In the genomic region with DNA sequence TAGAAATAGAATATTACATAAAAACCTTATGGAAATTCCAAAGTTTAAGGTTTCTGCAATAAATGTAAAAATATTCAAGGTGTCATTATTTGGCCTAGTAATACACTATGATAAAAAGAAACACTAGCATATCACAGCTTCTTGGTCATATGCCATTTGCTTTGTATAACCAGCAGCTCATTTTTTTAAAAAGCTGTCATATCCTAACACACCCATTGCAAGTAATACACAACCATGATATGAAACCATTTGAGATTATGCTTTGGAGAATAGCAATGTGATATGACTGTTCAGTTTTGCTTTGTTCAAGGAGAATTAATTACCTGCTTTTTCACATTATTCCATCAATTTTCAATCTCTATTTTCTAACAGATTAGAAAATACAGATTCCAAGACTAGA, we compare ENCODE assay signal across 21 cellular contexts.
A peak's percentile ranks its signal among the peaks of the same experiment; 100 is the strongest.
DNase-seq lines count a peak whose midpoint lies in the region; ATAC-seq and TF ChIP-seq lines count a peak whose summit lies in the region.
"Had no signal": no experiment of that assay in that cellular context is flagged by ENCODE, and none has a peak within 500 bp of the region (broad histone marks: within the 10 kb centered on the region; RNA-seq: fewer than 3 reads in every experiment).

No MANE protein-coding gene starts in this region.

- ATAC-seq in GM18868 (IDR thresholded peaks at IDR 0.05; ENCODE audit: unreplicated experiment) (peak; percentile 57), GM21723 (IDR thresholded peaks at IDR 0.05; ENCODE audit: unreplicated experiment) (peak; percentile 44), HG03354 (IDR thresholded peaks at IDR 0.05; ENCODE audit: poor library complexity, severe bottlenecking, unreplicated experiment) (peak; percentile 43), natural killer cell (peak; percentile 36 to 62 (median 57)), GM21423 (IDR thresholded peaks at IDR 0.05; ENCODE audit: unreplicated experiment) (no peak)
- ATAC-seq: mucosa of descending colon; stimulated activated memory B cell treated with anti-CD40 and anti-IgM and Interleukin-4, amounts not matched to agents 10 μg/mL and 1 μg/mL and 100 μg/mL, for 72 hours had no signal

- no peak overlapping the region for H3K9ac ChIP-seq in trophoblast cell (ENCODE audit: low read length)

- H3K36me3 ChIP-seq in trophoblast cell (ENCODE audit: control insufficient read depth in 1 of 2, insufficient read depth in 2 of 2, low read length in 2 of 2): no peaks in the 10 kb centered on the region
- H3K36me3 ChIP-seq: BE2C, thoracic aorta had no signal

- no peak overlapping the region for H3K4ac ChIP-seq in trophoblast cell (ENCODE audit: low read depth, low read length)

- H3K14ac ChIP-seq in trophoblast cell (ENCODE audit: low read length): no peak overlapping the region

- H3K4me3 Mint-ChIP-seq in natural killer cell: no peak overlapping the region
- H3K4me3 Mint-ChIP-seq: stimulated activated memory B cell treated with anti-CD40 and anti-IgM and Interleukin-4, amounts not matched to agents 10 μg/mL and 1 μg/mL and 100 μg/mL, for 72 hours had no signal

- H3K27ac Mint-ChIP-seq in natural killer cell: peak overlapping the region; percentile 89 to 96
- H3K27ac Mint-ChIP-seq: stimulated activated memory B cell treated with anti-CD40 and anti-IgM and Interleukin-4, amounts not matched to agents 10 μg/mL and 1 μg/mL and 100 μg/mL, for 72 hours had no signal

- H3K27ac ChIP-seq in trophoblast cell (ENCODE audit: low read depth, low read length): no peak overlapping the region
- H3K27ac ChIP-seq: RWPE1 had no signal

- H3K23ac ChIP-seq in trophoblast cell (ENCODE audit: low read length): no peak overlapping the region

- H2BK5ac ChIP-seq in trophoblast cell (ENCODE audit: low read depth, low read length, poor library complexity): no peak overlapping the region

- H3K4me2 ChIP-seq in trophoblast cell (ENCODE audit: low read length): no peak overlapping the region

- no peak overlapping the region for H4K8ac ChIP-seq in trophoblast cell (ENCODE audit: low read depth, low read length)

- no peak overlapping the region for H4K12ac ChIP-seq in trophoblast cell (ENCODE audit: low read depth, low read length)

- no peaks in the 10 kb centered on the region for H3K4me1 ChIP-seq in trophoblast cell (ENCODE audit: control insufficient read depth in 1 of 2, insufficient read depth in 2 of 2, low read length in 2 of 2)
- H3K4me1 ChIP-seq: BE2C had no signal

- H3K9me3 Mint-ChIP-seq in natural killer cell: no peaks in the 10 kb centered on the region
- H3K9me3 Mint-ChIP-seq: HFFc6; stimulated activated memory B cell treated with anti-CD40 and anti-IgM and Interleukin-4, amounts not matched to agents 10 μg/mL and 1 μg/mL and 100 μg/mL, for 72 hours had no signal

- H3K79me2 ChIP-seq in trophoblast cell (ENCODE audit: control insufficient read depth, insufficient read depth, low read length, poor library complexity): no peaks in the 10 kb centered on the region

- H2AK5ac ChIP-seq in trophoblast cell (ENCODE audit: low read length): no peak overlapping the region

- no peaks in the 10 kb centered on the region for H3K9me3 ChIP-seq in trophoblast cell (ENCODE audit: insufficient read depth, low read depth, low read length)
- H3K9me3 ChIP-seq: BE2C, left ventricle myocardium inferior, mucosa of descending colon, thoracic aorta had no signal

- no peak for DNase-seq in natural killer cell
- DNase-seq in trophoblast cell: no peak
- DNase-seq in NCI-H446 (lab: John Stamatoyannopoulos, UW): no peak
- DNase-seq: activated CD4-positive, alpha-beta T cell treated with anti-CD3 and anti-CD28 coated beads for 48 hours; activated naive CD4-positive, alpha-beta T cell; BE2C; effector CD4-positive, alpha-beta T cell; GDM1; head of caudate nucleus; HFFc6; left ventricle myocardium inferior; mucosa of descending colon; NCI-H187; NK-92 treated with Interleukin-12 subunit alpha and Interleukin-12 subunit beta, amount 100 ng/mL, for 24 hours had no signal

- intact Hi-C loops in natural killer cell (cut with micrococcal nuclease): loop anchor here (2.0 to 5.0 kb wide), 3 partner anchors 35 to 144 kb away; no protein-coding TSS in a partner anchor

- no peaks in the 10 kb centered on the region for H3K36me3 Mint-ChIP-seq in natural killer cell
- H3K36me3 Mint-ChIP-seq: stimulated activated memory B cell treated with anti-CD40 and anti-IgM and Interleukin-4, amounts not matched to agents 10 μg/mL and 1 μg/mL and 100 μg/mL, for 72 hours had no signal

- TF ChIP-seq CTCF in natural killer cell (IDR thresholded peaks at IDR 0.05): no peak

- H2BK120ac ChIP-seq in trophoblast cell (ENCODE audit: insufficient read depth, low read length, poor library complexity): no peak overlapping the region

- peaks cover 35 to 59% of the 10 kb centered on the region in 2 donors for H3K4me1 Mint-ChIP-seq in natural killer cell

- H2AFZ ChIP-seq in trophoblast cell (ENCODE audit: insufficient read depth, low read length, poor library complexity): no peak overlapping the region

- H3K4me3 ChIP-seq in trophoblast cell (ENCODE audit: low read depth, low read length): no peak overlapping the region
- H3K4me3 ChIP-seq: mucosa of descending colon had no signal

- no peaks in the 10 kb centered on the region for H3K27me3 ChIP-seq in trophoblast cell (ENCODE audit: insufficient read depth, low read length)
- H3K27me3 ChIP-seq: BE2C had no signal

- no peak overlapping the region for H4K91ac ChIP-seq in trophoblast cell (ENCODE audit: low read depth, low read length)

- H3K27me3 Mint-ChIP-seq in natural killer cell (ENCODE audit: low read depth in 2 of 2): no peaks in the 10 kb centered on the region
- H3K27me3 Mint-ChIP-seq: stimulated activated memory B cell treated with anti-CD40 and anti-IgM and Interleukin-4, amounts not matched to agents 10 μg/mL and 1 μg/mL and 100 μg/mL, for 72 hours had no signal

- H2BK12ac ChIP-seq in trophoblast cell (ENCODE audit: low read length): no peak overlapping the region

- H3K18ac ChIP-seq in trophoblast cell (ENCODE audit: low read length): no peak overlapping the region

- no peaks in the 10 kb centered on the region for H3K79me1 ChIP-seq in trophoblast cell (ENCODE audit: low read length)
